ENCODE assay signal across 14 cellular contexts in the genomic region with DNA sequence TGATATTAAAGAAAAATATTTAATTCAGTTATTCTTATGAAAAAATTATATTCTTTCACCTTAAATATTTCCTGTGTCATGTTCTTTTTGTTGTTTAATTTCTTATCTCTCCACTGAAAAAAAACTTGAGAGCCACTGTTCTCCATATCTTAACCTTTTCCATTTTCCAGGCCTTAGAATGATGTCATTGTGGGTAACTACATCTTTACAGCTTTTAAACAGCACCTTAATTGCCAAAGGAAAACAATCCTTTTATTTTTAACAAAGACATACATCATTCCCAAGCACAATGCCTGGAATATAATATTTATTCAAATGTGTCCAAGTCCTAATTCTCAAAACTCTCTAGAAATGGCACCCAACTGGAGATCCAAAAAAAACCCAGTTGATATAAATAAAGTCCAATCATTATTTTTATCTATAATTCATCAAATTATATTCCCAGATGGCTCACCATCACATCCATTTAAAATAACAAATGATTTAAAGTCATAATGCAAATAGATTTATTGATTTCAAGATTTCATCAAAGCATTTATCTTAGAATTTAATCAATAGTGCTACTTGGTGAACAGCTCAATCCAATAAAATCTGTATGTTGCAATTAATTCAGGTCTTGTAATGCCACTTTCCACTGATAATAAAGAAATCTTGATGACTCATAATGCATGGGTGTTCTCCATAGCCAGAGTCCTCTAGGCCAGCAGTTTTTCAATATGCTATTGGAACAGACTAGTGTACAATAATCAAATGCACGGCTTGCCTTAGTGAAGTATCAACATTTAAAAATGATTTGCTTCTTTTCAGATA.
DNase-seq lines count a peak whose midpoint lies in the region; ATAC-seq, FAIRE-seq and TF ChIP-seq lines count a peak whose summit lies in the region.
"Had no signal": no experiment of that assay in that cellular context is flagged by ENCODE, and none has a peak within 500 bp of the region (broad histone marks: within the 10 kb centered on the region; RNA-seq: fewer than 3 reads in every experiment).

No MANE protein-coding gene starts in this region.

- DNase-seq in A549 (ENCODE audit: low read depth in 1 of 2, low spot score in 1 of 2) (no peak), HCEC 1CT (peak; percentile 35), K562 (ENCODE audit: extremely low read depth in 1 of 4, low spot score in 3 of 4) (no peak), frontal cortex (ENCODE audit: low spot score in 2 of 2) (no peak), putamen (ENCODE audit: low spot score) (no peak), A172 (ENCODE audit: low spot score) (no peak)
- DNase-seq: C1 segment of cervical spinal cord, NCI-H1417, NCI-H187 treated with DMSO at 0.1 percent for 48 hours, NCI-H2171, NCI-H446, RPMI8226, SJCRH30 had no signal

- no peaks in the 10 kb centered on the region for H3K27me3 ChIP-seq in K562 (ENCODE audit: control insufficient read depth in 2 of 2, insufficient read depth in 2 of 2, low read length in 2 of 2)
- H3K27me3 ChIP-seq: SJCRH30 had no signal

- H3K4me2 ChIP-seq in A549 (no peak overlapping the region), K562 (ENCODE audit: insufficient read depth, low read length) (no peak overlapping the region)

- TF ChIP-seq EP300 in A549 (IDR thresholded peaks at IDR 0.05) (no peak), K562 (IDR thresholded peaks at IDR 0.05; ENCODE audit: low read length) (no peak)

- POLR2A ChIA-PET in A549 (lab: Yijun Ruan, JAX), result no interaction called here
- POLR2A ChIA-PET in K562 (lab: Yijun Ruan, JAX), result no interaction called here

- ATAC-seq in A549 (no peak), K562 (no peak), HG03521 (IDR thresholded peaks at IDR 0.05; ENCODE audit: unreplicated experiment) (no peak)

- FAIRE-seq in A549 (lab: Jason Lieb, UNC) (no peak), K562 (lab: Jason Lieb, UNC) (no peak), frontal cortex (lab: Jason Lieb, UNC) (peak; percentile 23)

- 88% methylated on average over 1 of the region's 1 CpG for WGBS in A549 (ENCODE audit: missing lambda C conversion rate)
- 5% methylated on average over 1 of the region's 1 CpG for WGBS in K562 (ENCODE audit: insufficient coverage, low coverage, missing lambda C conversion rate)

- no peaks in the 10 kb centered on the region for H3K9me1 ChIP-seq in K562 (ENCODE audit: control insufficient read depth, insufficient read depth, low read length)

- H3K9me3 ChIP-seq in A549 (peaks cover 4% of the 10 kb centered on the region; the same call in 1 of the 3 replicates), K562 (replicated peaks; ENCODE audit: control insufficient read depth, insufficient read depth, low read depth, low read length) (no peaks in the 10 kb centered on the region)
- H3K9me3 ChIP-seq: SJCRH30 had no signal

- intact Hi-C loops in K562 (cut with micrococcal nuclease), result no loop called here

- H3K4me3 ChIP-seq in A549 (no peak overlapping the region), K562 (no peak overlapping the region)
- H3K4me3 ChIP-seq: SJCRH30 had no signal

- H3K4me1 ChIP-seq in A549, result peaks cover 12% of the 10 kb centered on the region
- H3K4me1 ChIP-seq in K562 (replicated peaks in 1 of 2; ENCODE audit: control insufficient read depth in 2 of 2, insufficient read depth in 2 of 2, low read length in 2 of 2), result peaks cover 0 to 3% of the 10 kb centered on the region in 2 experiments; a peak in 1 of 5 replicates

- H2AFZ ChIP-seq in K562 (ENCODE audit: low read depth, low read length), result no peak overlapping the region

- TF ChIP-seq CTCF in A549 (IDR thresholded peaks at IDR 0.05), result no peak
- TF ChIP-seq CTCF in K562 (IDR thresholded peaks at IDR 0.05 in 2 of 3, conservative IDR thresholded peaks at IDR 0.05 in 1 of 3; ENCODE audit: insufficient read depth in 2 of 3, low read depth in 1 of 3, low read length in 3 of 3), result no peak

- H3K27ac ChIP-seq in A549 (no peak overlapping the region), K562 (ENCODE audit: extremely low read depth, low read depth, low read length) (no peak overlapping the region)
- H3K27ac ChIP-seq: SJCRH30 had no signal

- in situ Hi-C loops in K562 (cut with MboI), result no loop called here

- no peaks in the 10 kb centered on the region for H3K79me2 ChIP-seq in K562 (ENCODE audit: control insufficient read depth, insufficient read depth, low read length)

- no peaks in the 10 kb centered on the region for H3K36me3 ChIP-seq in K562 (ENCODE audit: control insufficient read depth, insufficient read depth, low read length)
- H3K36me3 ChIP-seq: SJCRH30 had no signal

- no peak for TF ChIP-seq RAD21 in A549 (conservative IDR thresholded peaks at IDR 0.05 in 1 of 2, IDR thresholded peaks at IDR 0.05 in 1 of 2)
- TF ChIP-seq RAD21 in K562 (CRISPR knock-in tag; conservative IDR thresholded peaks at IDR 0.05 in 1 of 2, IDR thresholded peaks at IDR 0.05 in 1 of 2), result no peak

- CTCF ChIA-PET in A549 (lab: Yijun Ruan, JAX), result no interaction called here
- CTCF ChIA-PET in K562 (lab: Yijun Ruan, JAX; ENCODE audit: low intra/inter-chr PET ratio), result no interaction called here

- H3K9ac ChIP-seq in K562 (ENCODE audit: insufficient read depth in 1 of 2, low read depth in 2 of 2, low read length in 2 of 2), result no peak overlapping the region

- no TSS peak for BruUV-seq in K562 (replicated peaks; lab: Mats Ljungman, UMichigan)

- H4K20me1 ChIP-seq in K562 (replicated peaks; ENCODE audit: control insufficient read depth, insufficient read depth, low read length), result no peaks in the 10 kb centered on the region

- TF ChIP-seq POLR2A in A549 (IDR thresholded peaks at IDR 0.05; ENCODE audit: low read length), result no peak
- TF ChIP-seq POLR2A in K562 (conservative IDR thresholded peaks at IDR 0.05), result no peak

TF ChIP-seq in A549, 52 proteins besides CTCF, POLR2A, EP300 and RAD21:
- TF ChIP-seq NFE2L2 (conservative IDR thresholded peaks at IDR 0.05; ENCODE audit: low read length), result no peak
- no peak for TF ChIP-seq FOSL2 (IDR thresholded peaks at IDR 0.05)
- peak; percentile 52; the same call in 1 of the 2 replicates for TF ChIP-seq FOSL2 (CRISPR knock-in tag; IDR thresholded peaks at IDR 0.05)

TF ChIP-seq in K562, 482 proteins besides CTCF, POLR2A, EP300 and RAD21:
- no peak for TF ChIP-seq ILK (tag; IDR thresholded peaks at IDR 0.05; ENCODE audit: borderline replicate concordance, low read depth)
- TF ChIP-seq JUND (IDR thresholded peaks at IDR 0.05; ENCODE audit: borderline replicate concordance, low read depth, low read length), result no peak
- TF ChIP-seq JUND (tag; IDR thresholded peaks at IDR 0.05; ENCODE audit: borderline replicate concordance, low read depth, low read length), result 0 out of 3 replicates have a peak, but pooled peaks have one; percentile 3
